ENCODE assay signal across 1 cellular context in genomic region chr2:138931284-138932256, GRCh38.
TF ChIP-seq lines count a peak whose summit lies in the region.

No MANE protein-coding gene starts in this region.

TF ChIP-seq in WTC11, 78 proteins besides CTCF, POLR2A, EP300 and RAD21 (continued from another document):
- TF ChIP-seq ATF6 (CRISPR knock-in tag; IDR thresholded peaks at IDR 0.05) (no peak), CREB1 (CRISPR knock-in tag; IDR thresholded peaks at IDR 0.05) (no peak), FOXJ3 (CRISPR knock-in tag; IDR thresholded peaks at IDR 0.05; ENCODE audit: borderline replicate concordance) (no peak)
